Comparison of ENCODE assay signal across 15 cellular contexts in the genomic region with DNA sequence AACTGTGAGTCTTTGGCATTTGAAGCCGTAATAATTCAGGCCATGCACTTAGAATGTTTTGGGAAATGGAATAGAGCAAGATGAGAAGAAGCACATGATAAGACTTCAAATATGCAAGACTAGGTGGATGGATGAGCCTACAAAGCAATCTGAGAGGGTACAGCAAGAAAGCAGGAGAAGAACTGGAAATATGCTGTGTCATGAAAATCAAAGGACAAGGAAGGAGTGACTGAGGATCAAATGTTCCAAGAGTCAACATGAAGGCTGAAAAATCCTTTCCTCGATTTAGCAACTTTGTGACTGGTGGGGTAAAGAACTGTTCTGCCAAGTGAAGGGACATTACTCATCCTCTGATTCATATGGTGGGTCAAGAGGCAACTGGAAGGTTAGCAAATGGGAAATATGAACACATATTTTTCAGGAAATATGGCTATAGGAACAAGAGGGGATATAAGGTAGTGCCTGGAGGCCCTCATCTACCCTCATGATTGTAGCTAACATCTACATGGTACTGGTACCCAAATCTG.
DNase-seq lines count a peak whose midpoint lies in the region; ATAC-seq and TF ChIP-seq lines count a peak whose summit lies in the region.
"Had no signal": no experiment of that assay in that cellular context is flagged by ENCODE, and none has a peak within 500 bp of the region (broad histone marks: within the 10 kb centered on the region; RNA-seq: fewer than 3 reads in every experiment).

No MANE protein-coding gene starts in this region.

- H3K4me3 ChIP-seq in choroid plexus epithelial cell (ENCODE audit: low read depth, low read length): no peak overlapping the region
- H3K4me3 ChIP-seq: BLaER1 had no signal

- no peaks in the 10 kb centered on the region for H3K9me3 Mint-ChIP-seq in stimulated activated memory B cell treated with anti-CD40 and anti-IgM and Interleukin-4, amounts not matched to agents 10 μg/mL and 1 μg/mL and 100 μg/mL, for 72 hours

- no peaks in the 10 kb centered on the region for H3K4me1 Mint-ChIP-seq in stimulated activated memory B cell treated with anti-CD40 and anti-IgM and Interleukin-4, amounts not matched to agents 10 μg/mL and 1 μg/mL and 100 μg/mL, for 72 hours
- H3K4me1 Mint-ChIP-seq: CD14-positive monocyte; CD4-positive, alpha-beta memory T cell had no signal

- H3K36me3 Mint-ChIP-seq in stimulated activated memory B cell treated with anti-CD40 and anti-IgM and Interleukin-4, amounts not matched to agents 10 μg/mL and 1 μg/mL and 100 μg/mL, for 72 hours: no peaks in the 10 kb centered on the region
- H3K36me3 Mint-ChIP-seq: CD14-positive monocyte; CD4-positive, alpha-beta memory T cell had no signal

- H3K27me3 Mint-ChIP-seq in stimulated activated memory B cell treated with anti-CD40 and anti-IgM and Interleukin-4, amounts not matched to agents 10 μg/mL and 1 μg/mL and 100 μg/mL, for 72 hours: no peaks in the 10 kb centered on the region
- H3K27me3 Mint-ChIP-seq: CD4-positive, alpha-beta memory T cell had no signal

- H3K4me3 Mint-ChIP-seq in stimulated activated memory B cell treated with anti-CD40 and anti-IgM and Interleukin-4, amounts not matched to agents 10 μg/mL and 1 μg/mL and 100 μg/mL, for 72 hours: no peak overlapping the region
- H3K4me3 Mint-ChIP-seq: CD14-positive monocyte; CD4-positive, alpha-beta memory T cell had no signal

- no peak for TF ChIP-seq CTCF in choroid plexus epithelial cell (conservative IDR thresholded peaks at IDR 0.05; ENCODE audit: low read depth, low read length)

- DNase-seq in Daoy (ENCODE audit: low read depth) (peak; percentile 9), ELR (ENCODE audit: low read depth) (peak; percentile 51), choroid plexus epithelial cell (ENCODE audit: low read depth) (peak; percentile 36), iris pigment epithelial cell (ENCODE audit: low read depth) (peak; percentile 0), glomerular visceral epithelial cell (ENCODE audit: extremely low spot score) (no peak), NOMO-1 (lab: John Stamatoyannopoulos, UW; ENCODE audit: unreplicated experiment in 2 of 2) (no peak)
- DNase-seq: CD4-positive, alpha-beta memory T cell; DMS79 treated with DMSO at 0.1 percent for 48 hours; GDM1; GOT3; H7 had no signal

- no peak for ATAC-seq in stimulated activated memory B cell treated with anti-CD40 and anti-IgM and Interleukin-4, amounts not matched to agents 10 μg/mL and 1 μg/mL and 100 μg/mL, for 72 hours
- ATAC-seq: HCT116 had no signal

- H3K27ac Mint-ChIP-seq in stimulated activated memory B cell treated with anti-CD40 and anti-IgM and Interleukin-4, amounts not matched to agents 10 μg/mL and 1 μg/mL and 100 μg/mL, for 72 hours: no peak overlapping the region
- H3K27ac Mint-ChIP-seq: CD14-positive monocyte; CD4-positive, alpha-beta memory T cell had no signal

Comparison
In these comparisons a context has a peak if more than half of its experiments do, and no peak if none do; other contexts are left out.
1. DNase-seq: peak in Daoy (single experiment), ELR (single experiment), choroid plexus epithelial cell (single experiment) and iris pigment epithelial cell (single experiment); none in glomerular visceral epithelial cell (single experiment) and NOMO-1 (0 of 2).